1 cellular context compared by ENCODE assay signal in genomic region chr13:27533155-27533643, GRCh38.
A peak's percentile ranks its signal among the peaks of the same experiment; 100 is the strongest.
TF ChIP-seq lines count a peak whose summit lies in the region.

No MANE protein-coding gene starts in this region.

TF ChIP-seq in IMR-90, 13 proteins besides CTCF, POLR2A, EP300 and RAD21 (continued from another document):
- TF ChIP-seq ELK1 (IDR thresholded peaks at IDR 0.05; ENCODE audit: borderline replicate concordance, low read depth, low read length) (no peak), SMC3 (IDR thresholded peaks at IDR 0.05; ENCODE audit: low read depth, low read length) (peak; percentile 95), RCOR1 (IDR thresholded peaks at IDR 0.05; ENCODE audit: insufficient replicate concordance, low read length) (no peak)
- TF ChIP-seq, protein P1, sequence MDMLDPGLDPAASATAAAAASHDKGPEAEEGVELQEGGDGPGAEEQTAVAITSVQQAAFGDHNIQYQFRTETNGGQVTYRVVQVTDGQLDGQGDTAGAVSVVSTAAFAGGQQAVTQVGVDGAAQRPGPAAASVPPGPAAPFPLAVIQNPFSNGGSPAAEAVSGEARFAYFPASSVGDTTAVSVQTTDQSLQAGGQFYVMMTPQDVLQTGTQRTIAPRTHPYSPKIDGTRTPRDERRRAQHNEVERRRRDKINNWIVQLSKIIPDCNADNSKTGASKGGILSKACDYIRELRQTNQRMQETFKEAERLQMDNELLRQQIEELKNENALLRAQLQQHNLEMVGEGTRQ (IDR thresholded peaks at IDR 0.05; ENCODE audit: low read depth, low read length) = no peak
